Comparison of ENCODE assay signal across 1 cellular context in the genomic region with DNA sequence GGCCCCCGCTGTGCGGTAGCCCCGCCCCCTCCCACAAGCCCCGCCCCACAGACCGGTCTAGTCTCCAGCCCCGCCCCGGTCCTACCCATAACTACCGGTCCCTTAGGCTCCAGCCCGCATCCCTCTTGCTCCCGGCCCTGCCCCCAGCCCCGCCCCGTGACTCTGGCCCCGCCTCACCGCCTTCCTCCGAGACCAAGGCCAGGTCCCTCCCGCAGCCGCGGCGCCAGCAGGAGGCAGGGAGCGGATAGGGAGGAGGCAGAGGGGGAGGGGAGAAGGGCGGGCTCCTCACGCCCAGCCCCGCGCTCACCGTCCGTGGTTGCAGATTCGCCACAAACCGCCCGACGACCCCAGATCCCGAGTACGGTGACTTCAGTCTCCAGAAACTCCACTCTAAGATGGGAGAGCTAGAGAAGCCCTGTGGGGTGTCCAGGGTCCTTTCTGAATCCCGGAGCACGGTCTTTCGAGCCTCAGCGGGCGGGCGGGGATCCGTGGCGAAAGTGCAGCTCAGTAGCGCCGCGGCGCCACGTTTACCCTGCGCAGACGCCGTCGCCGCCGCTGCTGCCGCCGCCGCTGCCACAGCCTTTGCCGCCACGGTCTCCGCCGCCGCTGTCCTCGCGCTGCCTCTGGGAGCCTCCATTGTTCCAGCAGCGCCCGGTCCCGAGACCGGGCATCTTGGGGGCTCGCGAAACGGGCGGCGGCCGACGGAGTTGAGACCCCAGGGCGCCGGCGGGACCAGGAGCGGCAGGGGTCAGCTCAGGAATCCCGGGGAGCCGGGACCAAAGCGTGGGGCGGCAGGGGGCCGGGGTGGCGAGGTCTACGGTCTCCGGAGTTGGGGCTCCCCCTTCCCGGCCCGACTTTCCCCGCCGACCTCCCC.
TF ChIP-seq lines count a peak whose summit lies in the region.

A gene with protein sequence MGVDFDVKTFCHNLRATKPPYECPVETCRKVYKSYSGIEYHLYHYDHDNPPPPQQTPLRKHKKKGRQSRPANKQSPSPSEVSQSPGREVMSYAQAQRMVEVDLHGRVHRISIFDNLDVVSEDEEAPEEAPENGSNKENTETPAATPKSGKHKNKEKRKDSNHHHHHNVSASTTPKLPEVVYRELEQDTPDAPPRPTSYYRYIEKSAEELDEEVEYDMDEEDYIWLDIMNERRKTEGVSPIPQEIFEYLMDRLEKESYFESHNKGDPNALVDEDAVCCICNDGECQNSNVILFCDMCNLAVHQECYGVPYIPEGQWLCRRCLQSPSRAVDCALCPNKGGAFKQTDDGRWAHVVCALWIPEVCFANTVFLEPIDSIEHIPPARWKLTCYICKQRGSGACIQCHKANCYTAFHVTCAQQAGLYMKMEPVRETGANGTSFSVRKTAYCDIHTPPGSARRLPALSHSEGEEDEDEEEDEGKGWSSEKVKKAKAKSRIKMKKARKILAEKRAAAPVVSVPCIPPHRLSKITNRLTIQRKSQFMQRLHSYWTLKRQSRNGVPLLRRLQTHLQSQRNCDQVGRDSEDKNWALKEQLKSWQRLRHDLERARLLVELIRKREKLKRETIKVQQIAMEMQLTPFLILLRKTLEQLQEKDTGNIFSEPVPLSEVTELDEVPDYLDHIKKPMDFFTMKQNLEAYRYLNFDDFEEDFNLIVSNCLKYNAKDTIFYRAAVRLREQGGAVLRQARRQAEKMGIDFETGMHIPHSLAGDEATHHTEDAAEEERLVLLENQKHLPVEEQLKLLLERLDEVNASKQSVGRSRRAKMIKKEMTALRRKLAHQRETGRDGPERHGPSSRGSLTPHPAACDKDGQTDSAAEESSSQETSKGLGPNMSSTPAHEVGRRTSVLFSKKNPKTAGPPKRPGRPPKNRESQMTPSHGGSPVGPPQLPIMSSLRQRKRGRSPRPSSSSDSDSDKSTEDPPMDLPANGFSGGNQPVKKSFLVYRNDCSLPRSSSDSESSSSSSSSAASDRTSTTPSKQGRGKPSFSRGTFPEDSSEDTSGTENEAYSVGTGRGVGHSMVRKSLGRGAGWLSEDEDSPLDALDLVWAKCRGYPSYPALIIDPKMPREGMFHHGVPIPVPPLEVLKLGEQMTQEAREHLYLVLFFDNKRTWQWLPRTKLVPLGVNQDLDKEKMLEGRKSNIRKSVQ (N-terminal part only) (plus strand): TSS at position 530 of the 874 bp plus-strand sequence. CDS start 2,406 bp downstream, outside the sequence.

TF ChIP-seq in HCT116, 20 proteins besides CTCF, POLR2A, EP300 and RAD21 (continued from another document):
- TF ChIP-seq, protein P1, sequence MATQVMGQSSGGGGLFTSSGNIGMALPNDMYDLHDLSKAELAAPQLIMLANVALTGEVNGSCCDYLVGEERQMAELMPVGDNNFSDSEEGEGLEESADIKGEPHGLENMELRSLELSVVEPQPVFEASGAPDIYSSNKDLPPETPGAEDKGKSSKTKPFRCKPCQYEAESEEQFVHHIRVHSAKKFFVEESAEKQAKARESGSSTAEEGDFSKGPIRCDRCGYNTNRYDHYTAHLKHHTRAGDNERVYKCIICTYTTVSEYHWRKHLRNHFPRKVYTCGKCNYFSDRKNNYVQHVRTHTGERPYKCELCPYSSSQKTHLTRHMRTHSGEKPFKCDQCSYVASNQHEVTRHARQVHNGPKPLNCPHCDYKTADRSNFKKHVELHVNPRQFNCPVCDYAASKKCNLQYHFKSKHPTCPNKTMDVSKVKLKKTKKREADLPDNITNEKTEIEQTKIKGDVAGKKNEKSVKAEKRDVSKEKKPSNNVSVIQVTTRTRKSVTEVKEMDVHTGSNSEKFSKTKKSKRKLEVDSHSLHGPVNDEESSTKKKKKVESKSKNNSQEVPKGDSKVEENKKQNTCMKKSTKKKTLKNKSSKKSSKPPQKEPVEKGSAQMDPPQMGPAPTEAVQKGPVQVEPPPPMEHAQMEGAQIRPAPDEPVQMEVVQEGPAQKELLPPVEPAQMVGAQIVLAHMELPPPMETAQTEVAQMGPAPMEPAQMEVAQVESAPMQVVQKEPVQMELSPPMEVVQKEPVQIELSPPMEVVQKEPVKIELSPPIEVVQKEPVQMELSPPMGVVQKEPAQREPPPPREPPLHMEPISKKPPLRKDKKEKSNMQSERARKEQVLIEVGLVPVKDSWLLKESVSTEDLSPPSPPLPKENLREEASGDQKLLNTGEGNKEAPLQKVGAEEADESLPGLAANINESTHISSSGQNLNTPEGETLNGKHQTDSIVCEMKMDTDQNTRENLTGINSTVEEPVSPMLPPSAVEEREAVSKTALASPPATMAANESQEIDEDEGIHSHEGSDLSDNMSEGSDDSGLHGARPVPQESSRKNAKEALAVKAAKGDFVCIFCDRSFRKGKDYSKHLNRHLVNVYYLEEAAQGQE (IDR thresholded peaks at IDR 0.05; ENCODE audit: low read depth) = no peak
- TF ChIP-seq EZH2phosphoT487 (IDR thresholded peaks at IDR 0.05; ENCODE audit: borderline replicate concordance) (no peak), SIN3A (IDR thresholded peaks at IDR 0.05; ENCODE audit: low read depth) (peak; percentile 31; the same call in 1 of the 2 replicates), POLR2AphosphoS5 (IDR thresholded peaks at IDR 0.05; ENCODE audit: low read depth, low read length) (peak; percentile 86), TCF7L2 (IDR thresholded peaks at IDR 0.05; ENCODE audit: borderline replicate concordance, extremely low read depth, insufficient read depth, insufficient read length) (no peak), FOSL1 (IDR thresholded peaks at IDR 0.05; ENCODE audit: low read depth) (no peak), EGR1 (IDR thresholded peaks at IDR 0.05; ENCODE audit: low read depth) (no peak; the same call in 1 of the 2 replicates), ZFX (IDR thresholded peaks at IDR 0.05) (no peak; the same call in 1 of the 2 replicates), SRF (IDR thresholded peaks at IDR 0.05; ENCODE audit: low read depth) (no peak; the same call in 1 of the 2 replicates), CBX3 (IDR thresholded peaks at IDR 0.05; ENCODE audit: low read depth) (no peak), ZNF274 (IDR thresholded peaks at IDR 0.05; ENCODE audit: low read depth, low read length) (no peak), JUND (IDR thresholded peaks at IDR 0.05) (no peak), CEBPB (IDR thresholded peaks at IDR 0.05; ENCODE audit: low read depth) (no peak), YY1 (IDR thresholded peaks at IDR 0.05; ENCODE audit: extremely low read depth, insufficient replicate concordance, low read depth, low read length) (no peak), SP1 (IDR thresholded peaks at IDR 0.05; ENCODE audit: low read depth) (peak; percentile 76), ELF1 (IDR thresholded peaks at IDR 0.05; ENCODE audit: borderline replicate concordance, low read depth) (no peak)
- TF ChIP-seq, protein P2, sequence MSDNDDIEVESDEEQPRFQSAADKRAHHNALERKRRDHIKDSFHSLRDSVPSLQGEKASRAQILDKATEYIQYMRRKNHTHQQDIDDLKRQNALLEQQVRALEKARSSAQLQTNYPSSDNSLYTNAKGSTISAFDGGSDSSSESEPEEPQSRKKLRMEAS (IDR thresholded peaks at IDR 0.05) = peak; percentile 57
- TF ChIP-seq, protein P3, sequence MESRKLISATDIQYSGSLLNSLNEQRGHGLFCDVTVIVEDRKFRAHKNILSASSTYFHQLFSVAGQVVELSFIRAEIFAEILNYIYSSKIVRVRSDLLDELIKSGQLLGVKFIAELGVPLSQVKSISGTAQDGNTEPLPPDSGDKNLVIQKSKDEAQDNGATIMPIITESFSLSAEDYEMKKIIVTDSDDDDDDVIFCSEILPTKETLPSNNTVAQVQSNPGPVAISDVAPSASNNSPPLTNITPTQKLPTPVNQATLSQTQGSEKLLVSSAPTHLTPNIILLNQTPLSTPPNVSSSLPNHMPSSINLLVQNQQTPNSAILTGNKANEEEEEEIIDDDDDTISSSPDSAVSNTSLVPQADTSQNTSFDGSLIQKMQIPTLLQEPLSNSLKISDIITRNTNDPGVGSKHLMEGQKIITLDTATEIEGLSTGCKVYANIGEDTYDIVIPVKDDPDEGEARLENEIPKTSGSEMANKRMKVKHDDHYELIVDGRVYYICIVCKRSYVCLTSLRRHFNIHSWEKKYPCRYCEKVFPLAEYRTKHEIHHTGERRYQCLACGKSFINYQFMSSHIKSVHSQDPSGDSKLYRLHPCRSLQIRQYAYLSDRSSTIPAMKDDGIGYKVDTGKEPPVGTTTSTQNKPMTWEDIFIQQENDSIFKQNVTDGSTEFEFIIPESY (IDR thresholded peaks at IDR 0.05; ENCODE audit: extremely low read depth, insufficient replicate concordance, low read length) = no peak
- TF ChIP-seq, protein P4, sequence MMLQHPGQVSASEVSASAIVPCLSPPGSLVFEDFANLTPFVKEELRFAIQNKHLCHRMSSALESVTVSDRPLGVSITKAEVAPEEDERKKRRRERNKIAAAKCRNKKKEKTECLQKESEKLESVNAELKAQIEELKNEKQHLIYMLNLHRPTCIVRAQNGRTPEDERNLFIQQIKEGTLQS (IDR thresholded peaks at IDR 0.05) = no peak
